14 cellular contexts compared by ENCODE assay signal in genomic region chr12:44157359-44157758, GRCh38.
A peak's percentile ranks its signal among the peaks of the same experiment; 100 is the strongest.
DNase-seq lines count a peak whose midpoint lies in the region; ATAC-seq and TF ChIP-seq lines count a peak whose summit lies in the region.
"Had no signal": no experiment of that assay in that cellular context is flagged by ENCODE, and none has a peak within 500 bp of the region (broad histone marks: within the 10 kb centered on the region; RNA-seq: fewer than 3 reads in every experiment).

No MANE protein-coding gene starts in this region.

- H3K27me3 ChIP-seq in MG63: no peaks in the 10 kb centered on the region; the same call in 1 of the 2 replicates
- H3K27me3 ChIP-seq: breast epithelium, sigmoid colon had no signal

- peak; percentile 89 for ATAC-seq in GM18511 (IDR thresholded peaks at IDR 0.05; ENCODE audit: unreplicated experiment)
- peak; percentile 94 for ATAC-seq in HG02885 (IDR thresholded peaks at IDR 0.05; ENCODE audit: poor library complexity, unreplicated experiment)
- peak; percentile 68 for ATAC-seq in HG03571 (IDR thresholded peaks at IDR 0.05; ENCODE audit: unreplicated experiment)
- ATAC-seq: natural killer cell, T-helper 17 cell had no signal

- no peak overlapping the region for H3K4me3 ChIP-seq in MG63
- H3K4me3 ChIP-seq: breast epithelium, sigmoid colon had no signal

- H3K9me3 ChIP-seq in MG63: no peaks in the 10 kb centered on the region
- H3K9me3 ChIP-seq: breast epithelium, sigmoid colon had no signal

- DNase-seq in GM20000 (ENCODE audit: low spot score) (peak; percentile 24), MG63 (no peak), DMS53 (lab: John Stamatoyannopoulos, UW) (no peak), NCI-H1105 (lab: John Stamatoyannopoulos, UW) (no peak), mucosa of gallbladder (ENCODE audit: low spot score) (no peak)
- DNase-seq: activated CD4-positive, alpha-beta T cell treated with anti-CD3 and anti-CD28 coated beads for 48 hours; KG1; natural killer cell; sigmoid colon; T-helper 17 cell had no signal

- no peaks in the 10 kb centered on the region for H3K36me3 ChIP-seq in MG63
- H3K36me3 ChIP-seq: breast epithelium, sigmoid colon had no signal

- TF ChIP-seq CTCF in GM20000 (IDR thresholded peaks at IDR 0.05; ENCODE audit: extremely low read depth, missing control alignments): no peak
